Comparison of ENCODE assay signal across 18 cellular contexts in genomic region chr2:232331071-232331470, GRCh38. TPM values are rescaled to one million over a fixed set of nuclear protein-coding genes. Genes with fewer than 3 reads are reported as not detected.
A peak's percentile ranks its signal among the peaks of the same experiment; 100 is the strongest.
DNase-seq lines count a peak whose midpoint lies in the region; ATAC-seq, FAIRE-seq and TF ChIP-seq lines count a peak whose summit lies in the region.
"Had no signal": no experiment of that assay in that cellular context is flagged by ENCODE, and none has a peak within 500 bp of the region (broad histone marks: within the 10 kb centered on the region; RNA-seq: fewer than 3 reads in every experiment).

No MANE protein-coding gene starts in this region.

- no peaks in the 10 kb centered on the region for H3K36me3 Mint-ChIP-seq in activated T-cell treated with anti-CD3 and anti-CD28 coated beads, Interleukin-2, amount 50 U/mL, for 72 hours (ENCODE audit: insufficient read depth in 2 of 2)

- no peak overlapping the region for H3K4me3 Mint-ChIP-seq in activated T-cell treated with anti-CD3 and anti-CD28 coated beads, Interleukin-2, amount 50 U/mL, for 72 hours
- H3K4me3 Mint-ChIP-seq: HFFc6 had no signal

- ATAC-seq in activated T-cell treated with anti-CD3 and anti-CD28 coated beads, Interleukin-2, amount 50 U/mL, for 72 hours (replicated peaks in 1 of 2) = no peak
- ATAC-seq in left ventricle myocardium superior (peak; percentile 69), GM18502 (IDR thresholded peaks at IDR 0.05; ENCODE audit: poor library complexity, unreplicated experiment) (no peak)
- ATAC-seq: A549, GM12878 had no signal

- no peak overlapping the region for H3K4me3 ChIP-seq in SJCRH30
- H3K4me3 ChIP-seq: A549, GM12878 had no signal

- intact Hi-C loops in left ventricle myocardium superior (cut with micrococcal nuclease) = no loop called here
- intact Hi-C loops in posterior vena cava (cut with DNase I) = no loop called here

- H3K27me3 Mint-ChIP-seq in activated T-cell treated with anti-CD3 and anti-CD28 coated beads, Interleukin-2, amount 50 U/mL, for 72 hours (ENCODE audit: low read depth) = no peaks in the 10 kb centered on the region

- no peaks in the 10 kb centered on the region for H3K9me3 Mint-ChIP-seq in activated T-cell treated with anti-CD3 and anti-CD28 coated beads, Interleukin-2, amount 50 U/mL, for 72 hours
- H3K9me3 Mint-ChIP-seq: HFFc6 had no signal

- H3K9me3 ChIP-seq in SJCRH30 (replicated peaks) = no peaks in the 10 kb centered on the region
- H3K9me3 ChIP-seq: A549, Caco-2 had no signal

- FAIRE-seq in D721Med (lab: Jason Lieb, UNC) = no peak
- FAIRE-seq: A549, GM12878, H1 had no signal

- H3K27ac Mint-ChIP-seq in activated T-cell treated with anti-CD3 and anti-CD28 coated beads, Interleukin-2, amount 50 U/mL, for 72 hours = no peak overlapping the region
- H3K27ac Mint-ChIP-seq: HFFc6 had no signal

- DNase-seq in activated T-cell treated with anti-CD3 and anti-CD28 coated beads, Interleukin-2, amount 50 U/mL, for 1 hour = peak; percentile 14
- no peak for DNase-seq in activated T-cell treated with anti-CD3 and anti-CD28 coated beads, Interleukin-2, amount 50 U/mL, for 72 hours
- DNase-seq in SJCRH30 (peak; percentile 80 to 84), left ventricle myocardium superior (peak; percentile 82), posterior vena cava (ENCODE audit: low spot score) (peak; percentile 71), D721Med (ENCODE audit: insufficient read length, low spot score) (no peak)
- DNase-seq in effector CD4-positive, alpha-beta T cell = no peak
- DNase-seq: DMS53, HFFc6, MV-4-11, NCI-H1417 treated with DMSO at 0.1 percent for 48 hours, NCI-H2029, NCI-H510A had no signal

- no peak overlapping the region for H3K27ac ChIP-seq in SJCRH30
- H3K27ac ChIP-seq: A549 had no signal

- no peak for TF ChIP-seq CTCF in D721Med (IDR thresholded peaks at IDR 0.05; ENCODE audit: insufficient read depth, missing control alignments)

- H3K4me1 Mint-ChIP-seq in activated T-cell treated with anti-CD3 and anti-CD28 coated beads, Interleukin-2, amount 50 U/mL, for 72 hours (ENCODE audit: low read depth) = peaks cover 11% of the 10 kb centered on the region

- no peaks in the 10 kb centered on the region for H3K36me3 ChIP-seq in SJCRH30

- H3K27me3 ChIP-seq in SJCRH30 = no peaks in the 10 kb centered on the region

- H3K4me1 ChIP-seq in SJCRH30 = peaks cover 3% of the 10 kb centered on the region; the same call in 1 of the 2 replicates
- H3K4me1 ChIP-seq: A549 had no signal

RNA-seq across cellular contexts. Expression of gene ALPP, which starts 47.5 kb away (rescaled TPM):
- total RNA-seq in activated T-cell treated with anti-CD3 and anti-CD28 coated beads, Interleukin-2, amount 50 U/mL, for 72 hours = not detected
- 0.08 TPM in 1 of 2 replicates, not detected in the other for total RNA-seq in SJCRH30 (2014; rRNA removed; shearing (Covaris generic))
- not detected for total RNA-seq in left ventricle myocardium superior
- not detected for total RNA-seq in posterior vena cava
- total RNA-seq: GM12878, HFFc6 had no signal

Comparison
In these comparisons a context has a peak if more than half of its experiments do, and no peak if none do; other contexts are left out.
1. DNase-seq: peak in activated T-cell treated with anti-CD3 and anti-CD28 coated beads, Interleukin-2, amount 50 U/mL, for 1 hour (single experiment), SJCRH30 (2 of 2), left ventricle myocardium superior (single experiment) and posterior vena cava (single experiment); none in activated T-cell treated with anti-CD3 and anti-CD28 coated beads, Interleukin-2, amount 50 U/mL, for 72 hours (0 of 2), effector CD4-positive, alpha-beta T cell (single experiment) and D721Med (single experiment).